ENCODE assay signal across 1 cellular context in genomic region chr7:87144173-87144657, GRCh38.
TF ChIP-seq lines count a peak whose summit lies in the region.

No MANE protein-coding gene starts in this region.

TF ChIP-seq in GM12878, 131 proteins besides CTCF, POLR2A, EP300 and RAD21 (continued from another document):
- no peak for TF ChIP-seq E4F1 (IDR thresholded peaks at IDR 0.05; ENCODE audit: borderline replicate concordance, partially characterized antibody)
- no peak for TF ChIP-seq NFXL1 (IDR thresholded peaks at IDR 0.05; ENCODE audit: borderline replicate concordance)
- TF ChIP-seq NR2F1 (conservative IDR thresholded peaks at IDR 0.05): no peak
- no peak for TF ChIP-seq PAX8 (IDR thresholded peaks at IDR 0.05)
- no peak for TF ChIP-seq POLR2AphosphoS2 (IDR thresholded peaks at IDR 0.05; ENCODE audit: low read depth, low read length)
- peak; percentile 19 for TF ChIP-seq MEF2B (IDR thresholded peaks at IDR 0.05; ENCODE audit: partially characterized antibody, poor library complexity, severe bottlenecking)
- 0 out of 2 replicates have a peak, but pooled peaks have one; percentile 27 for TF ChIP-seq PAX5 (IDR thresholded peaks at IDR 0.05; ENCODE audit: borderline replicate concordance, low read depth, low read length)
